ENCODE assay signal across 8 cellular contexts in the genomic region with DNA sequence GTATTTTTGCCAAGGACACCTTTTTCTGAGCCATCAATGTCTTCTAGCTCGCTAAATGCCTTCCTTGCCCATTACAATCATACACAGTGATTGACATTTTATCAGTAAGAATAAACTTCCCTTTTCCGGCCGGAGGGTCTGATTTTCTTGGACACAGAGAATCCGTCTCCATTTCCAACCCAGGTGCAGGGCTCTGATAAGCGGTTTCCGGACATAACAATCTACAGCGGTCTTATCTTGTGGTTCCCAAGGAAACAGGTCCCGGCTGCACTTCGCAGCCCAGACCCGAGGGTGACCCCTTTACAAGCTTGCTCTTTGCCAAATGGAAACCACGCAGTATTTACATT. TPM values are rescaled to one million over a fixed set of nuclear protein-coding genes. Genes with fewer than 3 reads are reported as not detected.
DNase-seq lines count a peak whose midpoint lies in the region; ATAC-seq and TF ChIP-seq lines count a peak whose summit lies in the region.

No MANE protein-coding gene starts in this region.

- no peaks in the 10 kb centered on the region for H3K9me2 ChIP-seq in PC-3 (replicated peaks; ENCODE audit: low read length)

- H3K9me3 Mint-ChIP-seq in CD4-positive, alpha-beta memory T cell: peaks cover 0 to 3% (median 0%) of the 10 kb centered on the region in 8 donors

- no peak overlapping the region for H2BK5ac ChIP-seq in mesenchymal stem cell (ENCODE audit: low read depth, low read length, poor library complexity, severe bottlenecking)

- no peak overlapping the region for H2BK120ac ChIP-seq in mesenchymal stem cell (ENCODE audit: low read depth, low read length)

- H4K91ac ChIP-seq in mesenchymal stem cell (ENCODE audit: low read length): no peak overlapping the region

- peaks cover 21 to 39% (median 26%) of the 10 kb centered on the region in 4 donors for H3K4me1 Mint-ChIP-seq in CD4-positive, alpha-beta memory T cell

- DNase-seq in CD4-positive, alpha-beta memory T cell: no peak
- peak; percentile 4 for DNase-seq in PC-3
- DNase-seq in dermis blood vessel endothelial cell: peak; percentile 100
- DNase-seq in mesenchymal stem cell: no peak
- no peak for DNase-seq in activated effector memory CD4-positive, alpha-beta T cell treated with anti-CD3 and anti-CD28 coated beads, Interleukin-2, amount 50 U/mL, for 16 hours
- DNase-seq in stimulated activated naive CD4-positive, alpha-beta T cell treated with Interleukin-2 at 50 U/mL for 16 hours (lab: John Stamatoyannopoulos, UW): no peak

- H2BK12ac ChIP-seq in mesenchymal stem cell (ENCODE audit: low read length in 2 of 2): no peak overlapping the region

- H3K36me3 Mint-ChIP-seq in CD4-positive, alpha-beta memory T cell: peaks cover 0 to 5% of the 10 kb centered on the region in 2 donors

- H3K14ac ChIP-seq in mesenchymal stem cell (ENCODE audit: low read length in 2 of 2): no peak overlapping the region

- no peak overlapping the region for H2AK5ac ChIP-seq in mesenchymal stem cell (ENCODE audit: low read length, severe bottlenecking)

- H2AFZ ChIP-seq in PC-3 (ENCODE audit: low read length) (peak overlapping the region; percentile 73), mesenchymal stem cell (ENCODE audit: low read depth, low read length) (no peak overlapping the region)

- CTCF ChIA-PET in CD4-positive, alpha-beta memory T cell (lab: Charles Lee; ENCODE audit: partially characterized antibody): interaction anchor here (1.1 to 23.2 kb wide), 24 partner anchors 7 to 480 kb away, joined by 3 to 375 read pairs (median 6); a partner anchor contains a TSS
- CTCF ChIA-PET in PC-3 (lab: Charles Lee): interaction anchor here (0.6 to 1.6 kb wide), 9 partner anchors 49 to 355 kb away, joined by 3 to 14 read pairs (median 6); a partner anchor contains a TSS

- peaks cover 8% of the 10 kb centered on the region for H3K79me1 ChIP-seq in mesenchymal stem cell (replicated peaks; ENCODE audit: low read length, poor library complexity, severe bottlenecking)

- no peaks in the 10 kb centered on the region for H4K20me1 ChIP-seq in PC-3 (ENCODE audit: low read length)

- H3K4ac ChIP-seq in mesenchymal stem cell (ENCODE audit: low read depth in 1 of 2, low read length in 2 of 2): peak overlapping the region; percentile 84 to 97

- no peaks in the 10 kb centered on the region for H3K36me3 ChIP-seq in CD4-positive, alpha-beta memory T cell (ENCODE audit: insufficient read depth, low read length)
- H3K36me3 ChIP-seq in PC-3 (ENCODE audit: low read depth, low read length): no peaks in the 10 kb centered on the region
- peaks cover 0 to 6% of the 10 kb centered on the region in 2 experiments for H3K36me3 ChIP-seq in mesenchymal stem cell (ENCODE audit: control insufficient read depth in 1 of 2, insufficient read depth in 2 of 2, low read depth in 1 of 2, low read length in 2 of 2)

- H3K27ac Mint-ChIP-seq in CD4-positive, alpha-beta memory T cell: peak overlapping the region; percentile 92 to 100 (median 99)

- H3K4me1 ChIP-seq in CD4-positive, alpha-beta memory T cell (ENCODE audit: insufficient read depth, low read length): peaks cover 25% of the 10 kb centered on the region
- peaks cover 17% of the 10 kb centered on the region; the same call in 1 of the 2 replicates for H3K4me1 ChIP-seq in PC-3 (ENCODE audit: insufficient read depth, low read length)
- H3K4me1 ChIP-seq in mesenchymal stem cell (ENCODE audit: control insufficient read depth, insufficient read depth, low read depth, low read length): peaks cover 10% of the 10 kb centered on the region

- peaks cover 3% of the 10 kb centered on the region for H3F3A ChIP-seq in PC-3 (ENCODE audit: low read length, unreplicated experiment)

- POLR2A ChIA-PET in CD4-positive, alpha-beta memory T cell (lab: Charles Lee; ENCODE audit: partially characterized antibody): interaction anchor here (0.9 to 3.7 kb wide), 12 partner anchors 27 to 236 kb away, joined by 3 to 38 read pairs (median 9); a partner anchor contains a TSS
- POLR2A ChIA-PET in PC-3 (lab: Charles Lee; ENCODE audit: unreplicated experiment): interaction anchor here (0.6 kb wide), 2 partner anchors 62 kb away, joined by 3 to 5 read pairs; no protein-coding TSS in a partner anchor

- BruUV-seq in PC-3 (replicated peaks; lab: Mats Ljungman, UMichigan): TSS peak; percentile 74

- H3K9ac ChIP-seq in PC-3 (ENCODE audit: low read length): peak overlapping the region; percentile 87
- H3K9ac ChIP-seq in mesenchymal stem cell (ENCODE audit: low read length): peak overlapping the region; percentile 94

- no peak for TF ChIP-seq CTCF in PC-3 (conservative IDR thresholded peaks at IDR 0.05; ENCODE audit: low read depth, low read length)

- peak overlapping the region; percentile 62 to 87 for H3K4me3 ChIP-seq in CD4-positive, alpha-beta memory T cell (ENCODE audit: low read length in 2 of 2)
- H3K4me3 ChIP-seq in PC-3 (ENCODE audit: low read length): peak overlapping the region; percentile 87
- H3K4me3 ChIP-seq in mesenchymal stem cell (ENCODE audit: insufficient read depth in 1 of 2, low read depth in 1 of 2, low read length in 2 of 2): peak overlapping the region; percentile 86 to 96

- intact Hi-C loops in CD4-positive, alpha-beta memory T cell (cut with micrococcal nuclease): loop anchor here (1.0 to 10.0 kb wide), 6 partner anchors 63 to 235 kb away; a partner anchor contains a TSS
- intact Hi-C loops in PC-3 (cut with micrococcal nuclease): loop anchor here (2.0 to 10.0 kb wide), 4 partner anchors 27 to 177 kb away; a partner anchor contains a TSS

- H3K79me2 ChIP-seq in PC-3 (ENCODE audit: low read length): peaks cover 17% of the 10 kb centered on the region

- under 1% methylated on average over 11 of the region's 11 CpGs for WGBS in mesenchymal stem cell

- no peaks in the 10 kb centered on the region for H3K9me3 ChIP-seq in CD4-positive, alpha-beta memory T cell (ENCODE audit: control insufficient read depth in 1 of 2, low read length in 2 of 2)
- no peaks in the 10 kb centered on the region for H3K9me3 ChIP-seq in PC-3 (ENCODE audit: low read length)
- H3K9me3 ChIP-seq in mesenchymal stem cell (ENCODE audit: control insufficient read depth, low read length): no peaks in the 10 kb centered on the region

- H3K27me3 ChIP-seq in CD4-positive, alpha-beta memory T cell (ENCODE audit: insufficient read depth, low read length): no peaks in the 10 kb centered on the region
- H3K27me3 ChIP-seq in PC-3 (ENCODE audit: low read length) (no peaks in the 10 kb centered on the region), mesenchymal stem cell (ENCODE audit: control insufficient read depth in 1 of 2, insufficient read depth in 1 of 2, low read length in 2 of 2) (no peaks in the 10 kb centered on the region)

- H3K23ac ChIP-seq in mesenchymal stem cell (ENCODE audit: low read length in 2 of 2): peak overlapping the region in 1 of 2 experiments; percentile 83

- H2BK15ac ChIP-seq in mesenchymal stem cell (ENCODE audit: low read depth, poor library complexity, severe bottlenecking): no peak overlapping the region

- ATAC-seq in GM21825 (IDR thresholded peaks at IDR 0.05; ENCODE audit: unreplicated experiment): peak; percentile 3
- ATAC-seq in PC-3: no peak
- no peak for ATAC-seq in HG03095 (IDR thresholded peaks at IDR 0.05; ENCODE audit: unreplicated experiment)

- peak overlapping the region; percentile 93 for H3K27ac ChIP-seq in CD4-positive, alpha-beta memory T cell (ENCODE audit: low read depth, low read length)
- H3K27ac ChIP-seq in PC-3 (ENCODE audit: low read length) (peak overlapping the region; percentile 47), mesenchymal stem cell (ENCODE audit: low read length, poor library complexity, severe bottlenecking) (no peak overlapping the region)

- H3K4me2 ChIP-seq in PC-3 (ENCODE audit: low read length): peak overlapping the region; percentile 95
- peak overlapping the region; percentile 79 for H3K4me2 ChIP-seq in mesenchymal stem cell (ENCODE audit: low read length, poor library complexity, severe bottlenecking)

- no peak overlapping the region for H4K8ac ChIP-seq in mesenchymal stem cell (ENCODE audit: low read length)

- peak overlapping the region; percentile 93 to 98 (median 96) for H3K4me3 Mint-ChIP-seq in CD4-positive, alpha-beta memory T cell

- H3K18ac ChIP-seq in mesenchymal stem cell (ENCODE audit: low read depth in 1 of 2, low read length in 2 of 2): peak overlapping the region; percentile 75 to 98

- H3K27me3 Mint-ChIP-seq in CD4-positive, alpha-beta memory T cell: no peaks in the 10 kb centered on the region

RNA-seq across cellular contexts. Expression of a gene that starts 5.1 kb away (rescaled TPM):
- 1 to 10 TPM; 5.8 to 6.4 TPM for total RNA-seq in CD4-positive, alpha-beta memory T cell
- polyA plus RNA-seq in CD4-positive, alpha-beta memory T cell: 1 to 10 TPM in 1 of 2 donors, under 1 TPM in 1; 0.21 to 2.4 TPM
- total RNA-seq in PC-3 (2014; rRNA removed) (2.1 and 5.1 TPM in 2 replicates), dermis blood vessel endothelial cell (6.4 and 7.8 TPM in 2 replicates)
- polyA plus RNA-seq in mesenchymal stem cell (2013, experiment 1 of 2): 2.3 TPM
- 2.7 TPM for polyA plus RNA-seq in mesenchymal stem cell (2013, experiment 2 of 2)

RNA-seq across cellular contexts. Expression of a gene that starts 27.5 kb away (rescaled TPM):
- not detected for total RNA-seq in CD4-positive, alpha-beta memory T cell
- polyA plus RNA-seq in CD4-positive, alpha-beta memory T cell: not detected
- 1.9 and 4.1 TPM in 2 replicates for total RNA-seq in PC-3 (2014; rRNA removed)
- 2.0 and 2.7 TPM in 2 replicates for total RNA-seq in dermis blood vessel endothelial cell
- polyA plus RNA-seq in mesenchymal stem cell (2013, experiment 1 of 2): 2.3 TPM
- polyA plus RNA-seq in mesenchymal stem cell (2013, experiment 2 of 2): 1.6 TPM

RNA-seq across cellular contexts. Expression of a gene that starts 49.2 kb away (rescaled TPM):
- 1 to 10 TPM; 4.2 to 4.7 TPM for total RNA-seq in CD4-positive, alpha-beta memory T cell
- 1 to 10 TPM; 2.1 to 4.1 TPM for polyA plus RNA-seq in CD4-positive, alpha-beta memory T cell
- 1.6 and 3.3 TPM in 2 replicates for total RNA-seq in PC-3 (2014; rRNA removed)
- total RNA-seq in dermis blood vessel endothelial cell: 5.1 and 6.3 TPM in 2 replicates
- 1.7 TPM for polyA plus RNA-seq in mesenchymal stem cell (2013, experiment 1 of 2)
- polyA plus RNA-seq in mesenchymal stem cell (2013, experiment 2 of 2): 1.9 TPM

Comparison
In these comparisons a context has a peak if more than half of its experiments do, and no peak if none do; other contexts are left out.
1. DNase-seq: peak in PC-3 (single experiment) and dermis blood vessel endothelial cell (single experiment); none in CD4-positive, alpha-beta memory T cell (0 of 5), mesenchymal stem cell (single experiment), activated effector memory CD4-positive, alpha-beta T cell treated with anti-CD3 and anti-CD28 coated beads, Interleukin-2, amount 50 U/mL, for 16 hours (single experiment) and stimulated activated naive CD4-positive, alpha-beta T cell treated with Interleukin-2 at 50 U/mL for 16 hours (single experiment).
2. Peak in every context shown above with its lines, with median percentiles within 50 percentile points of each other: H3K4me3 ChIP-seq.